23 cellular contexts compared by ENCODE assay signal in genomic region chr5:18720002-18720401, GRCh38.
A peak's percentile ranks its signal among the peaks of the same experiment; 100 is the strongest.
DNase-seq lines count a peak whose midpoint lies in the region; ATAC-seq lines count a peak whose summit lies in the region.
"Had no signal": no experiment of that assay in that cellular context is flagged by ENCODE, and none has a peak within 500 bp of the region (broad histone marks: within the 10 kb centered on the region; RNA-seq: fewer than 3 reads in every experiment).

No MANE protein-coding gene starts in this region.

- peak; percentile 28 for DNase-seq in NCI-H748 (lab: John Stamatoyannopoulos, UW; ENCODE audit: unreplicated experiment)
- no peak for DNase-seq in NCI-H748 treated with DMSO at 0.1 percent for 48 hours (lab: John Stamatoyannopoulos, UW)
- no peak for DNase-seq in middle frontal gyrus (ENCODE audit: extremely low spot score, low spot score)
- no peak for DNase-seq in NCI-H2171 (lab: John Stamatoyannopoulos, UW)
- DNase-seq: activated CD4-positive, alpha-beta T cell treated with anti-CD3 and anti-CD28 coated beads for 4 hours; activated CD8-positive, alpha-beta memory T cell treated with anti-CD3 and anti-CD28 coated beads for 24 hours; activated gamma-delta T cell treated with Interleukin-2 at 50 U/mL for 16 hours; activated T-cell treated with anti-CD3 and anti-CD28 coated beads, Interleukin-2, amount 50 U/mL, for 1 hour; AML-193; CD8-positive, alpha-beta memory T cell; effector CD4-positive, alpha-beta T cell; heart right ventricle; mesendoderm; naive thymus-derived CD4-positive, alpha-beta T cell; NCI-H1694 treated with DMSO at 0.1 percent for 48 hours; NCI-H82; nucleus accumbens; stimulated activated CD4-positive, alpha-beta T cell treated with anti-CD3 and anti-CD28 coated beads, Interleukin-1b, Interleukin-23, amount 100 ng/mL, for 48 hours had no signal

- ATAC-seq in GM21723 (IDR thresholded peaks at IDR 0.05; ENCODE audit: unreplicated experiment) (peak; percentile 47), HG03432 (IDR thresholded peaks at IDR 0.05; ENCODE audit: unreplicated experiment) (peak; percentile 42), HG03196 (IDR thresholded peaks at IDR 0.05; ENCODE audit: unreplicated experiment) (no peak), HG03439 (IDR thresholded peaks at IDR 0.05; ENCODE audit: unreplicated experiment) (no peak)
- ATAC-seq: heart right ventricle; naive thymus-derived CD4-positive, alpha-beta T cell; SK-N-SH treated with all-trans-retinoic acid at 6 μM for 48 hours had no signal

Comparison
In these comparisons a context has a peak if more than half of its experiments do, and no peak if none do; other contexts are left out.
1. ATAC-seq: peak in GM21723 (single experiment) and HG03432 (single experiment); none in HG03196 (single experiment) and HG03439 (single experiment).